1 cellular context compared by ENCODE assay signal in genomic region chr2:171086352-171087290, GRCh38.
TF ChIP-seq lines count a peak whose summit lies in the region.

No MANE protein-coding gene starts in this region.

TF ChIP-seq in HepG2, 621 proteins besides CTCF, POLR2A, EP300 and RAD21 (continued from another document and continues in another):
- TF ChIP-seq POGK (CRISPR knock-in tag; conservative IDR thresholded peaks at IDR 0.05): peak; percentile 42; the same call in 1 of the 2 replicates
- no peak for TF ChIP-seq ZNF614 (CRISPR knock-in tag; IDR thresholded peaks at IDR 0.05; ENCODE audit: borderline replicate concordance)
- no peak for TF ChIP-seq ZNF75D (CRISPR knock-in tag; IDR thresholded peaks at IDR 0.05; ENCODE audit: borderline replicate concordance)
- no peak for TF ChIP-seq EZH2 (conservative IDR thresholded peaks at IDR 0.05; ENCODE audit: low read depth, low read length)
- TF ChIP-seq ZNF335 (CRISPR knock-in tag; IDR thresholded peaks at IDR 0.05): no peak
- no peak for TF ChIP-seq MIER2 (CRISPR knock-in tag; IDR thresholded peaks at IDR 0.05)
- no peak for TF ChIP-seq NR2F6 (IDR thresholded peaks at IDR 0.05)
- 0 out of 2 replicates have a peak, but pooled peaks have one; percentile 25 for TF ChIP-seq NR2F6 (CRISPR knock-in tag; IDR thresholded peaks at IDR 0.05)
- no peak for TF ChIP-seq NFE2L1 (CRISPR knock-in tag; IDR thresholded peaks at IDR 0.05; ENCODE audit: borderline replicate concordance)
- peak; percentile 92 for TF ChIP-seq SKI (IDR thresholded peaks at IDR 0.05; ENCODE audit: partially characterized antibody)
- no peak for TF ChIP-seq TP53 (CRISPR knock-in tag; conservative IDR thresholded peaks at IDR 0.05)
- TF ChIP-seq ZKSCAN5 (CRISPR knock-in tag; IDR thresholded peaks at IDR 0.05): no peak
- no peak for TF ChIP-seq ZNF713 (CRISPR knock-in tag; IDR thresholded peaks at IDR 0.05)
- no peak for TF ChIP-seq ZBTB39 (CRISPR knock-in tag; IDR thresholded peaks at IDR 0.05)
- TF ChIP-seq ELF3 (CRISPR knock-in tag; IDR thresholded peaks at IDR 0.05): no peak
- no peak for TF ChIP-seq SMARCC2 (IDR thresholded peaks at IDR 0.05)
- TF ChIP-seq ISX (CRISPR knock-in tag; conservative IDR thresholded peaks at IDR 0.05): no peak
- TF ChIP-seq ZNF598 (CRISPR knock-in tag; IDR thresholded peaks at IDR 0.05; ENCODE audit: borderline replicate concordance): no peak
- no peak for TF ChIP-seq HNRNPUL1 (IDR thresholded peaks at IDR 0.05; ENCODE audit: low read depth, low read length)
- TF ChIP-seq ZNF570 (CRISPR knock-in tag; IDR thresholded peaks at IDR 0.05; ENCODE audit: borderline replicate concordance): 0 out of 2 replicates have a peak, but pooled peaks have one; percentile 40
- peak; percentile 58; the same call in 1 of the 2 replicates for TF ChIP-seq HNF1B (CRISPR knock-in tag; IDR thresholded peaks at IDR 0.05)
- TF ChIP-seq ARID5B (CRISPR knock-in tag; IDR thresholded peaks at IDR 0.05): 0 out of 2 replicates have a peak, but pooled peaks have one; percentile 27
- no peak for TF ChIP-seq JUND (CRISPR knock-in tag; IDR thresholded peaks at IDR 0.05)
- 0 out of 2 replicates have a peak, but pooled peaks have one; percentile 19 for TF ChIP-seq KMT2A (CRISPR knock-in tag; IDR thresholded peaks at IDR 0.05)
- no peak for TF ChIP-seq ZC3H4 (CRISPR knock-in tag; IDR thresholded peaks at IDR 0.05; ENCODE audit: borderline replicate concordance)
- TF ChIP-seq ZSCAN21 (CRISPR knock-in tag; IDR thresholded peaks at IDR 0.05; ENCODE audit: borderline replicate concordance): no peak
- no peak for TF ChIP-seq ZNF232 (CRISPR knock-in tag; IDR thresholded peaks at IDR 0.05; ENCODE audit: borderline replicate concordance)
- TF ChIP-seq TCF7L2 (IDR thresholded peaks at IDR 0.05; ENCODE audit: low read depth, low read length): no peak
- TF ChIP-seq ZNF766 (CRISPR knock-in tag; IDR thresholded peaks at IDR 0.05; ENCODE audit: borderline replicate concordance): no peak
- peak; percentile 47; the same call in 1 of the 2 replicates for TF ChIP-seq ARID3A (IDR thresholded peaks at IDR 0.05; ENCODE audit: low read depth, low read length)
- TF ChIP-seq TARDBP (CRISPR knock-in tag; IDR thresholded peaks at IDR 0.05): peak; percentile 52
- TF ChIP-seq DNMT3B (CRISPR knock-in tag; conservative IDR thresholded peaks at IDR 0.05): 0 out of 2 replicates have a peak, but pooled peaks have one; percentile 54
- 0 out of 2 replicates have a peak, but pooled peaks have one; percentile 28 for TF ChIP-seq ZSCAN29 (CRISPR knock-in tag; conservative IDR thresholded peaks at IDR 0.05)
- TF ChIP-seq KDM2A (CRISPR knock-in tag; IDR thresholded peaks at IDR 0.05; ENCODE audit: borderline replicate concordance, low read depth): no peak
- TF ChIP-seq ZNF800 (CRISPR knock-in tag; IDR thresholded peaks at IDR 0.05): no peak
- TF ChIP-seq ARID2 (CRISPR knock-in tag; IDR thresholded peaks at IDR 0.05; ENCODE audit: borderline replicate concordance): 0 out of 2 replicates have a peak, but pooled peaks have one; percentile 20
- no peak; the same call in 1 of the 2 replicates for TF ChIP-seq TBX2 (CRISPR knock-in tag; IDR thresholded peaks at IDR 0.05; ENCODE audit: borderline replicate concordance)
- TF ChIP-seq MATR3 (CRISPR knock-in tag; IDR thresholded peaks at IDR 0.05): no peak
- TF ChIP-seq ZBTB44 (CRISPR knock-in tag; IDR thresholded peaks at IDR 0.05): no peak
- TF ChIP-seq ZNF639 (CRISPR knock-in tag; conservative IDR thresholded peaks at IDR 0.05): no peak
- peak; percentile 38; the same call in 1 of the 2 replicates for TF ChIP-seq SSRP1 (CRISPR knock-in tag; IDR thresholded peaks at IDR 0.05)
- no peak for TF ChIP-seq ZNF569 (CRISPR knock-in tag; IDR thresholded peaks at IDR 0.05; ENCODE audit: borderline replicate concordance)
- no peak for TF ChIP-seq SOX6 (IDR thresholded peaks at IDR 0.05)
- TF ChIP-seq SOX6 (CRISPR knock-in tag; IDR thresholded peaks at IDR 0.05): peak; percentile 25; the same call in 1 of the 2 replicates
- no peak for TF ChIP-seq ZNF530 (CRISPR knock-in tag; IDR thresholded peaks at IDR 0.05; ENCODE audit: low read depth)
- peak; percentile 26; the same call in 1 of the 2 replicates for TF ChIP-seq ZNF772 (CRISPR knock-in tag; IDR thresholded peaks at IDR 0.05)
- TF ChIP-seq RBM22 (optimal IDR thresholded peaks at IDR 0.05; ENCODE audit: low read length): peak; percentile 75
- no peak for TF ChIP-seq TRIM22 (IDR thresholded peaks at IDR 0.05)
- TF ChIP-seq RBM39 (IDR thresholded peaks at IDR 0.05; ENCODE audit: low read depth, low read length, poor library complexity, severe bottlenecking): no peak
- no peak for TF ChIP-seq ZEB1 (IDR thresholded peaks at IDR 0.05; ENCODE audit: insufficient replicate concordance, low read depth)
